Comparison of ENCODE assay signal across 24 cellular contexts in genomic region chr18:2821695-2822094, GRCh38.
"Had no signal": no experiment of that assay in that cellular context is flagged by ENCODE, and none has a peak within 500 bp of the region (broad histone marks: within the 10 kb centered on the region; RNA-seq: fewer than 3 reads in every experiment).

No MANE protein-coding gene starts in this region.

- H3K4me1 ChIP-seq: gastrocnemius medialis, left lung, prostate gland, sigmoid colon, testis had no signal

- ATAC-seq: effector memory CD8-positive, alpha-beta T cell; gastrocnemius medialis; left lung; naive thymus-derived CD4-positive, alpha-beta T cell; stimulated activated naive CD8-positive, alpha-beta T cell treated with anti-CD3 and anti-CD28 coated beads, Interleukin-15, Interleukin-2, amounts not matched to agents 100 U/mL and 50 U/mL, for 24 hours had no signal

- H3K36me3 Mint-ChIP-seq: stimulated activated memory B cell treated with anti-CD40 and anti-IgM and Interleukin-4, amounts not matched to agents 10 μg/mL and 1 μg/mL and 100 μg/mL, for 72 hours had no signal

- DNase-seq: cortex of kidney; effector memory CD8-positive, alpha-beta T cell; foreskin fibroblast; gastrocnemius medialis; head of caudate nucleus; left lung; mammary epithelial cell; mesendoderm; midbrain; naive thymus-derived CD4-positive, alpha-beta T cell; nucleus accumbens; sigmoid colon; stimulated activated CD4-positive, alpha-beta T cell treated with anti-CD3 and anti-CD28 coated beads, Interleukin-2, amount 100 ng/mL, for 24 hours; stimulated activated CD4-positive, alpha-beta T cell treated with anti-CD3 and anti-CD28 coated beads, Interleukin-4, amount 100 ng/mL, for 4 hours; stimulated activated naive CD8-positive, alpha-beta T cell treated with anti-CD3 and anti-CD28 coated beads, Interleukin-15, Interleukin-2, amounts not matched to agents 100 U/mL and 50 U/mL, for 24 hours; substantia nigra; testis; tibial artery had no signal

- H3K9me3 ChIP-seq: gastrocnemius medialis, prostate gland, testis, tibial artery had no signal

- H3K36me3 ChIP-seq: gastrocnemius medialis, left lung, prostate gland, right atrium auricular region, sigmoid colon, tibial artery had no signal

- H3K27ac Mint-ChIP-seq: naive thymus-derived CD4-positive, alpha-beta T cell; nephron; stimulated activated memory B cell treated with anti-CD40 and anti-IgM and Interleukin-4, amounts not matched to agents 10 μg/mL and 1 μg/mL and 100 μg/mL, for 72 hours; type B pancreatic cell had no signal

- H3K27ac ChIP-seq: gastrocnemius medialis, left lung, prostate gland, right atrium auricular region, sigmoid colon, testis, tibial artery had no signal

- H3K27me3 ChIP-seq: gastrocnemius medialis, left lung, right atrium auricular region, sigmoid colon, testis, tibial artery had no signal

- FAIRE-seq: keratinocyte had no signal

- H3K4me3 ChIP-seq: gastrocnemius medialis, left lung, prostate gland, right atrium auricular region, sigmoid colon, testis, tibial artery had no signal

- H3K9me3 Mint-ChIP-seq: effector memory CD8-positive, alpha-beta T cell; stimulated activated memory B cell treated with anti-CD40 and anti-IgM and Interleukin-4, amounts not matched to agents 10 μg/mL and 1 μg/mL and 100 μg/mL, for 72 hours had no signal
